Comparison of ENCODE assay signal across 12 cellular contexts in the genomic region with DNA sequence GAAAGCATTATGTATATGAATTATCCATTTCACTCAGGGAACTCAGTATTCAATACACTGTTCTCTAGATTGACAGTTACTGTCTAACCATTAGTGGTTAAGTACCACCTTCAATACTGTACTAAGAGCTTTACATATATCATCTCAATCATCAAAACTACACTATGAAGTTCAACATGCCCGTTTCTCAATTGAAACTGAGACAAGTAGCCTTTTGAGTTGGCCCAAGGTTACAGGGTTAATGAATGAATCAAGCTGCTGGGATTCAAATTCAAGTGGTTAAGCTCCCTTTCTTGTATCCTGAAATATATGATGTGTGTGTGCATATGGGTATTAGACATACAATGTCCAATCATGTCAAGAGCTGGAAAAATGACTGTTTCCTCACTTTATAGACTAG.
DNase-seq lines count a peak whose midpoint lies in the region; ATAC-seq and TF ChIP-seq lines count a peak whose summit lies in the region.
"Had no signal": no experiment of that assay in that cellular context is flagged by ENCODE, and none has a peak within 500 bp of the region (broad histone marks: within the 10 kb centered on the region; RNA-seq: fewer than 3 reads in every experiment).

No MANE protein-coding gene starts in this region.

- H3K27me3 ChIP-seq in brain microvascular endothelial cell (replicated peaks), result no peaks in the 10 kb centered on the region
- H3K27me3 ChIP-seq: adrenal gland, left lung had no signal

- H3K4me3 ChIP-seq in brain microvascular endothelial cell (ENCODE audit: low read depth, low read length), result no peak overlapping the region
- H3K4me3 ChIP-seq: adrenal gland, left lung had no signal

- H3K27ac ChIP-seq in brain microvascular endothelial cell, result no peak overlapping the region
- H3K27ac ChIP-seq: adrenal gland, left lung had no signal

- H3K4me1 Mint-ChIP-seq in memory B cell, result peaks cover 23% of the 10 kb centered on the region

- H3K9me3 Mint-ChIP-seq in memory B cell, result no peaks in the 10 kb centered on the region

- TF ChIP-seq CTCF in brain microvascular endothelial cell (IDR thresholded peaks at IDR 0.05; ENCODE audit: low read depth, low read length, missing control alignments), result no peak

- no peak for DNase-seq in memory B cell (ENCODE audit: low spot score in 2 of 2)
- DNase-seq in brain microvascular endothelial cell, result no peak
- DNase-seq in NCI-H2196 treated with DMSO at 0.1 percent for 48 hours (lab: John Stamatoyannopoulos, UW; ENCODE audit: unreplicated experiment), result no peak
- DNase-seq in T-helper 9 cell, result no peak
- DNase-seq: activated CD4-positive, alpha-beta T cell treated with anti-CD3 and anti-CD28 coated beads, Interleukin-2, amount 50 U/mL, for 1 hour; adrenal gland; left lung; NCI-H1105 treated with DMSO at 0.1 percent for 48 hours; SW 1271 had no signal

- H3K27ac Mint-ChIP-seq in memory B cell, result peak overlapping the region; percentile 76

- H3K27me3 Mint-ChIP-seq in memory B cell, result no peaks in the 10 kb centered on the region

- peaks cover 10% of the 10 kb centered on the region for H3K36me3 Mint-ChIP-seq in memory B cell

- H3K4me3 Mint-ChIP-seq in memory B cell, result no peak overlapping the region

- in situ Hi-C loops in brain microvascular endothelial cell (cut with HindIII; ENCODE audit: low pct_ligation_motif_present, low sequenced_read_pairs), result no loop called here

- peaks cover 4% of the 10 kb centered on the region for H3K36me3 ChIP-seq in brain microvascular endothelial cell (replicated peaks)

- ATAC-seq in GM18867 (IDR thresholded peaks at IDR 0.05; ENCODE audit: unreplicated experiment), result peak; percentile 56
- peak; percentile 65 for ATAC-seq in GM21423 (IDR thresholded peaks at IDR 0.05; ENCODE audit: unreplicated experiment)
- ATAC-seq in HG03196 (IDR thresholded peaks at IDR 0.05; ENCODE audit: unreplicated experiment), result peak; percentile 68
- ATAC-seq in memory B cell (ENCODE audit: low read depth), result no peak
- ATAC-seq: left lung had no signal
